ENCODE assay signal across 12 cellular contexts in the genomic region with DNA sequence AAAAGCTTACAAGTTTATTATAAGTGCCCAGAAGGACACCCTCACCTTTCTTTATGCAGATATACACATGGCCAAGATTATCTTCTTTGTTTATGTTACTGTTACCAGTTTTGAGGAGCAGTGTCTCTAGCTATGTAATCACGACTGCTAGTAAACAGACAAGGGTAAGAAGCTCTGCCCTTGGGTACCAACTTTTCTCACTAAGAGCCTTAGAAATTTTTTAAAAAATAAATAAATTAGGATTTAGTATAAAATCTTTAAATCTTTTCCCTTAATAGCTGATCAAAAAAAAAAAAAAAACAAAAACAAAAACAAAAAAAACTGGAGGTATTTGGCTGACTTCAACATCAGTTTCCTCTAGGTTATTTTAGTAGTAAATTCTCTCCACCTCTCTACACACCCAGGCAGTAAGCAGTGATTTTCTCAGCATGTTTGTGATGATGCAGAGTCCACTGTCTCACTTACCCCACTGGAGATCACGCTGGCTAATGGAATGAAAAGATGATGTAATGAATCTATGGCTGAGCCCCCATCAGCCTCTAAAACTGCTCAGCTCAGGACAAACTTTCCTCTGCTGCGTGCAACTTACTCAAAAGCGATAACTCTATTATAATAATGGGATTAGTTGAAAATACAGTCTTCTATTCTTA.
A peak's percentile ranks its signal among the peaks of the same experiment; 100 is the strongest.
DNase-seq lines count a peak whose midpoint lies in the region; ATAC-seq and TF ChIP-seq lines count a peak whose summit lies in the region.
"Had no signal": no experiment of that assay in that cellular context is flagged by ENCODE, and none has a peak within 500 bp of the region (broad histone marks: within the 10 kb centered on the region; RNA-seq: fewer than 3 reads in every experiment).

No MANE protein-coding gene starts in this region.

- peaks cover 32% of the 10 kb centered on the region for H3K4me1 ChIP-seq in mesodermal cell (ENCODE audit: control insufficient read depth, insufficient read depth, low read length, poor library complexity, severe bottlenecking)
- no peaks in the 10 kb centered on the region for H3K4me1 ChIP-seq in uterus
- peaks cover 11% of the 10 kb centered on the region for H3K4me1 ChIP-seq in mammary epithelial cell (ENCODE audit: insufficient read depth, low read length)

- no peaks in the 10 kb centered on the region for H3K9me3 ChIP-seq in mesodermal cell (ENCODE audit: control insufficient read depth, low read length)
- no peaks in the 10 kb centered on the region for H3K9me3 ChIP-seq in uterus
- no peaks in the 10 kb centered on the region for H3K9me3 ChIP-seq in mammary epithelial cell (replicated peaks; ENCODE audit: insufficient read depth, low read length)

- H3K27ac Mint-ChIP-seq in stimulated activated naive CD8-positive, alpha-beta T cell treated with anti-CD3 and anti-CD28 coated beads, Interleukin-15, amount 100 ng/mL, for 72 hours, result peak overlapping the region; percentile 13 to 33
- H3K27ac Mint-ChIP-seq: stimulated activated naive CD8-positive, alpha-beta T cell treated with anti-CD3 and anti-CD28 coated beads, Interleukin-15, Interleukin-2, amounts not matched to agents 100 ng/mL and 50 ng/mL, for 24 hours had no signal

- intact Hi-C loops in uterus (cut with DNase I; ENCODE audit: low total_unique reads) (no loop called here), mammary epithelial cell (cut with micrococcal nuclease) (no loop called here)

- no peak for DNase-seq in stimulated activated naive CD8-positive, alpha-beta T cell treated with anti-CD3 and anti-CD28 coated beads, Interleukin-15, amount 100 ng/mL, for 72 hours
- DNase-seq in stimulated activated naive CD8-positive, alpha-beta T cell treated with anti-CD3 and anti-CD28 coated beads, Interleukin-15, Interleukin-2, amounts not matched to agents 100 U/mL and 50 U/mL, for 24 hours, result no peak
- DNase-seq in coronary artery (ENCODE audit: low spot score) (no peak), uterus (no peak), hypothalamus (lab: John Stamatoyannopoulos, UW) (no peak), mammary epithelial cell (no peak)
- DNase-seq in central memory CD4-positive, alpha-beta T cell, result no peak
- DNase-seq: NCI-H1105, PC-3 had no signal

- H4K20me1 ChIP-seq in mammary epithelial cell (ENCODE audit: insufficient read depth, low read length), result no peaks in the 10 kb centered on the region

- H3K4me3 Mint-ChIP-seq in stimulated activated naive CD8-positive, alpha-beta T cell treated with anti-CD3 and anti-CD28 coated beads, Interleukin-15, amount 100 ng/mL, for 72 hours, result peak overlapping the region; percentile 31 to 47
- H3K4me3 Mint-ChIP-seq: stimulated activated naive CD8-positive, alpha-beta T cell treated with anti-CD3 and anti-CD28 coated beads, Interleukin-15, Interleukin-2, amounts not matched to agents 100 ng/mL and 50 ng/mL, for 24 hours had no signal

- peaks cover 44% of the 10 kb centered on the region for H3K79me2 ChIP-seq in mammary epithelial cell (ENCODE audit: insufficient read depth, low read length)

- H3K4me3 ChIP-seq in coronary artery (peak overlapping the region; percentile 52), mesodermal cell (ENCODE audit: extremely low read depth, insufficient read depth, low read length, poor library complexity, severe bottlenecking) (peak overlapping the region; percentile 9), uterus (no peak overlapping the region), mammary epithelial cell (replicated peaks in 1 of 3; ENCODE audit: insufficient read depth in 1 of 3, low read depth in 2 of 3, low read length in 3 of 3) (no peak overlapping the region)
- H3K4me3 ChIP-seq: skin epidermis had no signal

- H3K9me3 Mint-ChIP-seq in stimulated activated naive CD8-positive, alpha-beta T cell treated with anti-CD3 and anti-CD28 coated beads, Interleukin-15, amount 100 ng/mL, for 72 hours, result no peaks in the 10 kb centered on the region
- H3K9me3 Mint-ChIP-seq: stimulated activated naive CD8-positive, alpha-beta T cell treated with anti-CD3 and anti-CD28 coated beads, Interleukin-15, Interleukin-2, amounts not matched to agents 100 ng/mL and 50 ng/mL, for 24 hours had no signal

- TF ChIP-seq CTCF in coronary artery (IDR thresholded peaks at IDR 0.05) (no peak), uterus (IDR thresholded peaks at IDR 0.05) (no peak), mammary epithelial cell (conservative IDR thresholded peaks at IDR 0.05 in 1 of 2, IDR thresholded peaks at IDR 0.05 in 1 of 2; ENCODE audit: extremely low read depth in 1 of 2, insufficient read depth in 1 of 2, low read depth in 1 of 2, low read length in 2 of 2) (no peak)

- no peaks in the 10 kb centered on the region for H3K36me3 ChIP-seq in mesodermal cell (ENCODE audit: control insufficient read depth, insufficient read depth, low read length)
- H3K36me3 ChIP-seq in uterus, result no peaks in the 10 kb centered on the region
- no peaks in the 10 kb centered on the region for H3K36me3 ChIP-seq in mammary epithelial cell (ENCODE audit: insufficient read depth, low read length)

- peak overlapping the region; percentile 3 to 70 for H3K27ac ChIP-seq in coronary artery
- peak overlapping the region; percentile 71 for H3K27ac ChIP-seq in mesodermal cell (ENCODE audit: low read depth, low read length, severe bottlenecking)
- H3K27ac ChIP-seq in uterus, result no peak overlapping the region
- no peak overlapping the region for H3K27ac ChIP-seq in mammary epithelial cell (ENCODE audit: insufficient read depth, low read depth, low read length)

- in situ Hi-C loops in mammary epithelial cell (cut with MboI; ENCODE audit: low sequenced_read_pairs in 2 of 2), result no loop called here

- TF ChIP-seq POLR2A in uterus (IDR thresholded peaks at IDR 0.05), result no peak

- H3K9ac ChIP-seq in mammary epithelial cell (ENCODE audit: insufficient read depth, low read length), result no peak overlapping the region

- H3K27me3 Mint-ChIP-seq in stimulated activated naive CD8-positive, alpha-beta T cell treated with anti-CD3 and anti-CD28 coated beads, Interleukin-15, amount 100 ng/mL, for 72 hours, result no peaks in the 10 kb centered on the region
- H3K27me3 Mint-ChIP-seq: stimulated activated naive CD8-positive, alpha-beta T cell treated with anti-CD3 and anti-CD28 coated beads, Interleukin-15, Interleukin-2, amounts not matched to agents 100 ng/mL and 50 ng/mL, for 24 hours had no signal

- CTCF ChIA-PET in mammary epithelial cell (lab: Charles Lee; ENCODE audit: low non-redundant PET), result no interaction called here

- no peak for ATAC-seq in stimulated activated naive CD8-positive, alpha-beta T cell treated with anti-CD3 and anti-CD28 coated beads, Interleukin-15, amount 100 ng/mL, for 72 hours
- ATAC-seq in stimulated activated naive CD8-positive, alpha-beta T cell treated with anti-CD3 and anti-CD28 coated beads, Interleukin-15, Interleukin-2, amounts not matched to agents 100 U/mL and 50 U/mL, for 24 hours, result no peak
- ATAC-seq: PC-3 had no signal

- no TSS peak for BruUV-seq in mammary epithelial cell (replicated peaks; lab: Mats Ljungman, UMichigan)

- peaks cover 52% of the 10 kb centered on the region for H3K4me1 Mint-ChIP-seq in stimulated activated naive CD8-positive, alpha-beta T cell treated with anti-CD3 and anti-CD28 coated beads, Interleukin-15, amount 100 ng/mL, for 72 hours

- no peak overlapping the region for H3K4me2 ChIP-seq in mammary epithelial cell (ENCODE audit: insufficient read depth, low read depth, low read length)

- no CpG with 5 or more reads among the region's 4 CpGs for WGBS in mesodermal cell (ENCODE audit: insufficient coverage in 2 of 2), 2 experiments
- WGBS in mammary epithelial cell (ENCODE audit: low coverage, missing lambda C conversion rate), result 89% methylated on average over 4 of the region's 4 CpGs

- dilution Hi-C loops in mammary epithelial cell (cut with HindIII; ENCODE audit: low sequenced_read_pairs), result no loop called here

- H3K27me3 ChIP-seq in uterus, result no peaks in the 10 kb centered on the region
- H3K27me3 ChIP-seq in mammary epithelial cell (ENCODE audit: insufficient read depth, low read length), result no peaks in the 10 kb centered on the region

- H2AFZ ChIP-seq in mammary epithelial cell (ENCODE audit: low read depth, low read length), result no peak overlapping the region

Comparison
In these comparisons a context has a peak if more than half of its experiments do, and no peak if none do; other contexts are left out.
1. H3K27ac ChIP-seq: peak in coronary artery (2 of 2) and mesodermal cell (single experiment); none in uterus (0 of 2) and mammary epithelial cell (single experiment).
2. H3K4me3 ChIP-seq: peak in coronary artery (single experiment) and mesodermal cell (single experiment); none in uterus (0 of 2) and mammary epithelial cell (0 of 3).